ENCODE assay signal across 18 cellular contexts in the genomic region with DNA sequence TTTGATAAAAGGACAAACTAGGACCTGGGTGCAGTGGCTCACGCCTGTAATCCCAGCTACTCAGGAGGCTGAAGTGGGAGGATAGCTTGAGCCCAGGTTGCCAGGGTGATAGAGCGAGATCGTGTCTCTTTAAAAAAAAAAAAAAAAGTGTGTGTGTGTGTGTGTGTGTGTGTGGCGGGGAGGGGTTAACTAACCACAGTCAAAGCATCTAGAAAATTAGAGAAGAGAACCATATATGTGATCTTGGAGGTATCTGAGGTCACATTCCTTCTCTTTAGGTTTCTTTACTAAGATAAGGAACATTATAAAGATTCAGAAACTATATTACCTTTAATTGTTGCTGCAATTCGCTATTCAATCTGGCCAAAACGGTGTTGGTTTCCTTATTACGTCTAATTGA.
A peak's percentile ranks its signal among the peaks of the same experiment; 100 is the strongest.
DNase-seq lines count a peak whose midpoint lies in the region; ATAC-seq, FAIRE-seq and TF ChIP-seq lines count a peak whose summit lies in the region.
"Had no signal": no experiment of that assay in that cellular context is flagged by ENCODE, and none has a peak within 500 bp of the region (broad histone marks: within the 10 kb centered on the region; RNA-seq: fewer than 3 reads in every experiment).

No MANE protein-coding gene starts in this region.

- no peaks in the 10 kb centered on the region for H3K27me3 Mint-ChIP-seq in type B pancreatic cell
- H3K27me3 Mint-ChIP-seq: B cell; CD4-positive, alpha-beta T cell had no signal

- H3K9me3 ChIP-seq in HEK293 (ENCODE audit: control insufficient read depth, insufficient read depth, low read depth, low read length) (no peaks in the 10 kb centered on the region), K562 (replicated peaks; ENCODE audit: control insufficient read depth, insufficient read depth, low read depth, low read length) (no peaks in the 10 kb centered on the region), heart left ventricle (no peaks in the 10 kb centered on the region)

- no peaks in the 10 kb centered on the region for H3K4me1 Mint-ChIP-seq in stimulated activated effector memory CD8-positive, alpha-beta T cell treated with anti-CD3 and anti-CD28 coated beads, Interleukin-12 subunit alpha, Interleukin-12 subunit beta, amount 100 ng/mL, for 72 hours
- H3K4me1 Mint-ChIP-seq in type B pancreatic cell (ENCODE audit: unreplicated experiment) = no peaks in the 10 kb centered on the region

- H3K9ac ChIP-seq in K562 (ENCODE audit: insufficient read depth in 1 of 2, low read depth in 2 of 2, low read length in 2 of 2) = no peak overlapping the region
- H3K9ac ChIP-seq: GM23248 had no signal

- H3K36me3 ChIP-seq in HEK293 (ENCODE audit: control insufficient read depth in 2 of 2, insufficient read depth in 1 of 2, low read length in 2 of 2) (peaks cover 67 to 92% of the 10 kb centered on the region in 2 experiments), K562 (ENCODE audit: control insufficient read depth, insufficient read depth, low read length) (peaks cover 30% of the 10 kb centered on the region; the same call in 2 of the 3 replicates), heart left ventricle (peaks cover 0 to 98% (median 93%) of the 10 kb centered on the region in 9 donors)

- ATAC-seq in K562 (no peak), heart left ventricle (no peak)
- no peak for ATAC-seq in stimulated activated effector memory CD8-positive, alpha-beta T cell treated with anti-CD3 and anti-CD28 coated beads, Interleukin-12 subunit alpha, Interleukin-12 subunit beta, amount 100 ng/mL, for 72 hours
- ATAC-seq: GM12878, HCT116 had no signal

- H3K79me2 ChIP-seq in K562 (ENCODE audit: control insufficient read depth, insufficient read depth, low read length) = no peaks in the 10 kb centered on the region

- no peaks in the 10 kb centered on the region for H3K9me3 Mint-ChIP-seq in stimulated activated effector memory CD8-positive, alpha-beta T cell treated with anti-CD3 and anti-CD28 coated beads, Interleukin-12 subunit alpha, Interleukin-12 subunit beta, amount 100 ng/mL, for 72 hours
- H3K9me3 Mint-ChIP-seq in type B pancreatic cell = no peaks in the 10 kb centered on the region
- H3K9me3 Mint-ChIP-seq: CD4-positive, alpha-beta T cell had no signal

- H3K4me3 ChIP-seq in HEK293 (ENCODE audit: low read depth, low read length) (no peak overlapping the region), K562 (no peak overlapping the region), heart left ventricle (no peak overlapping the region)
- H3K4me3 ChIP-seq: GM12878, GM23248 had no signal

- no peaks in the 10 kb centered on the region for H3K9me1 ChIP-seq in K562 (ENCODE audit: control insufficient read depth, insufficient read depth, low read length)

- no TSS peak for BruUV-seq in K562 (replicated peaks; lab: Mats Ljungman, UMichigan)

- H3K27ac ChIP-seq in HEK293 (ENCODE audit: extremely low read depth, low read depth, low read length) (no peak overlapping the region), K562 (ENCODE audit: extremely low read depth, low read depth, low read length) (no peak overlapping the region), heart left ventricle (no peak overlapping the region)
- H3K27ac ChIP-seq: GM23248 had no signal

- no peak overlapping the region for H3K4me3 Mint-ChIP-seq in stimulated activated effector memory CD8-positive, alpha-beta T cell treated with anti-CD3 and anti-CD28 coated beads, Interleukin-12 subunit alpha, Interleukin-12 subunit beta, amount 100 ng/mL, for 72 hours
- no peak overlapping the region for H3K4me3 Mint-ChIP-seq in type B pancreatic cell
- H3K4me3 Mint-ChIP-seq: B cell; CD4-positive, alpha-beta T cell had no signal

- in situ Hi-C loops in KBM-7 (cut with MboI; ENCODE audit: low pct_unique_long_range_greater_than_20kb, low sequenced_read_pairs) (no loop called here), K562 (cut with MboI) (no loop called here)

- FAIRE-seq in K562 (lab: Jason Lieb, UNC) = no peak
- FAIRE-seq: A204.1, GM12878, GM18507, H54 had no signal

- DNase-seq in KBM-7 (peak; percentile 49), K562 (ENCODE audit: extremely low read depth in 1 of 4, low spot score in 3 of 4) (no peak), T-helper 9 cell (no peak), type B pancreatic cell (ENCODE audit: extremely low spot score, unreplicated experiment) (no peak), heart left ventricle (no peak)
- no peak for DNase-seq in stimulated activated effector memory CD8-positive, alpha-beta T cell treated with anti-CD3 and anti-CD28 coated beads, Interleukin-12 subunit alpha, Interleukin-12 subunit beta, amount 100 ng/mL, for 72 hours (ENCODE audit: low spot score in 2 of 2)
- DNase-seq: C1 segment of cervical spinal cord; Calu3; CD4-positive, alpha-beta T cell; DMS 273 treated with DMSO at 0.1 percent for 48 hours; GM23248 had no signal

- TF ChIP-seq POLR2A in K562 (conservative IDR thresholded peaks at IDR 0.05) = no peak
- no peak for TF ChIP-seq POLR2A in heart left ventricle (IDR thresholded peaks at IDR 0.05)

- TF ChIP-seq RAD21 in K562 (CRISPR knock-in tag; conservative IDR thresholded peaks at IDR 0.05 in 1 of 2, IDR thresholded peaks at IDR 0.05 in 1 of 2) = no peak

- no peak overlapping the region for H2AFZ ChIP-seq in K562 (ENCODE audit: low read depth, low read length)
- H2AFZ ChIP-seq: GM23248 had no signal

- H3K27ac Mint-ChIP-seq in stimulated activated effector memory CD8-positive, alpha-beta T cell treated with anti-CD3 and anti-CD28 coated beads, Interleukin-12 subunit alpha, Interleukin-12 subunit beta, amount 100 ng/mL, for 72 hours = peak overlapping the region; percentile 60
- no peak overlapping the region for H3K27ac Mint-ChIP-seq in type B pancreatic cell
- H3K27ac Mint-ChIP-seq: B cell; CD4-positive, alpha-beta T cell had no signal

- H3K36me3 Mint-ChIP-seq in stimulated activated effector memory CD8-positive, alpha-beta T cell treated with anti-CD3 and anti-CD28 coated beads, Interleukin-12 subunit alpha, Interleukin-12 subunit beta, amount 100 ng/mL, for 72 hours = peaks cover 100% of the 10 kb centered on the region
- peaks cover 42% of the 10 kb centered on the region for H3K36me3 Mint-ChIP-seq in type B pancreatic cell

- WGBS in K562 (ENCODE audit: insufficient coverage, low coverage, missing lambda C conversion rate) = 72% methylated on average over 7 of the region's 7 CpGs
- WGBS in heart left ventricle, 4 donors = 87 to 88% (median 87%) methylated on average over 6 to 7 of the region's 7 CpGs

- POLR2A ChIA-PET in HEK293 (lab: Yijun Ruan, JAX) = no interaction called here
- POLR2A ChIA-PET in K562 (lab: Yijun Ruan, JAX) = interaction anchor here (0.6 kb wide), 1 partner anchor 331 kb away, joined by 3 read pairs; no protein-coding TSS in a partner anchor

- intact Hi-C loops in K562 (cut with micrococcal nuclease) = no loop called here
- intact Hi-C loops in heart left ventricle (cut with DNase I) = loop anchor here in 3 of 10 donors (10.0 kb wide), 2 partner anchors 82 to 92 kb away; no protein-coding TSS in a partner anchor

- no peaks in the 10 kb centered on the region for H4K20me1 ChIP-seq in K562 (replicated peaks; ENCODE audit: control insufficient read depth, insufficient read depth, low read length)

- H3K27me3 ChIP-seq in K562 (ENCODE audit: control insufficient read depth in 2 of 2, insufficient read depth in 2 of 2, low read length in 2 of 2) = no peaks in the 10 kb centered on the region
- no peaks in the 10 kb centered on the region for H3K27me3 ChIP-seq in heart left ventricle

- TF ChIP-seq CTCF in HEK293 (tag by site-specific recombination; IDR thresholded peaks at IDR 0.05) = no peak
- TF ChIP-seq CTCF in K562 (IDR thresholded peaks at IDR 0.05 in 2 of 3, conservative IDR thresholded peaks at IDR 0.05 in 1 of 3; ENCODE audit: insufficient read depth in 2 of 3, low read depth in 1 of 3, low read length in 3 of 3) = no peak
- no peak for TF ChIP-seq CTCF in type B pancreatic cell (conservative IDR thresholded peaks at IDR 0.05)
- TF ChIP-seq CTCF in heart left ventricle (IDR thresholded peaks at IDR 0.05) = no peak

- H3K4me1 ChIP-seq in HEK293 (ENCODE audit: control insufficient read depth, insufficient read depth, low read length) (no peaks in the 10 kb centered on the region), K562 (replicated peaks in 1 of 2; ENCODE audit: control insufficient read depth in 2 of 2, insufficient read depth in 2 of 2, low read length in 2 of 2) (no peaks in the 10 kb centered on the region), heart left ventricle (peaks cover 0 to 3% (median 0%) of the 10 kb centered on the region in 12 donors)

- CTCF ChIA-PET in HEK293 (lab: Yijun Ruan, JAX) (no interaction called here), K562 (lab: Yijun Ruan, JAX; ENCODE audit: low intra/inter-chr PET ratio) (no interaction called here)

- no peak for TF ChIP-seq EP300 in K562 (IDR thresholded peaks at IDR 0.05; ENCODE audit: low read length)

- H3K4me2 ChIP-seq in K562 (ENCODE audit: insufficient read depth, low read length) = no peak overlapping the region

TF ChIP-seq in HEK293, 187 proteins besides CTCF, POLR2A, EP300 and RAD21 (continues in another document):
- TF ChIP-seq, protein P1, sequence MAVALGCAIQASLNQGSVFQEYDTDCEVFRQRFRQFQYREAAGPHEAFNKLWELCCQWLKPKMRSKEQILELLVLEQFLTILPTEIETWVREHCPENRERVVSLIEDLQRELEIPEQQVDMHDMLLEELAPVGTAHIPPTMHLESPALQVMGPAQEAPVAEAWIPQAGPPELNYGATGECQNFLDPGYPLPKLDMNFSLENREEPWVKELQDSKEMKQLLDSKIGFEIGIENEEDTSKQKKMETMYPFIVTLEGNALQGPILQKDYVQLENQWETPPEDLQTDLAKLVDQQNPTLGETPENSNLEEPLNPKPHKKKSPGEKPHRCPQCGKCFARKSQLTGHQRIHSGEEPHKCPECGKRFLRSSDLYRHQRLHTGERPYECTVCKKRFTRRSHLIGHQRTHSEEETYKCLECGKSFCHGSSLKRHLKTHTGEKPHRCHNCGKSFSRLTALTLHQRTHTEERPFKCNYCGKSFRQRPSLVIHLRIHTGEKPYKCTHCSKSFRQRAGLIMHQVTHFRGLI (tag by site-specific recombination; IDR thresholded peaks at IDR 0.05) = no peak
- TF ChIP-seq ZNF23 (tag by site-specific recombination; IDR thresholded peaks at IDR 0.05; ENCODE audit: borderline replicate concordance) = no peak

TF ChIP-seq in K562, 482 proteins besides CTCF, POLR2A, EP300 and RAD21 (continues in another document):
- TF ChIP-seq CXXC5 (CRISPR knock-in tag; IDR thresholded peaks at IDR 0.05) = no peak
- no peak for TF ChIP-seq ZNF217 (CRISPR knock-in tag; IDR thresholded peaks at IDR 0.05)
- peak; percentile 38; the same call in 1 of the 2 replicates for TF ChIP-seq RFX1 (IDR thresholded peaks at IDR 0.05)
- TF ChIP-seq BCL6 (CRISPR knock-in tag; IDR thresholded peaks at IDR 0.05) = no peak
- TF ChIP-seq RBM34 (IDR thresholded peaks at IDR 0.05; ENCODE audit: borderline replicate concordance, insufficient read depth, low read length) = no peak
